Comparison of ENCODE assay signal across 18 cellular contexts in the genomic region with DNA sequence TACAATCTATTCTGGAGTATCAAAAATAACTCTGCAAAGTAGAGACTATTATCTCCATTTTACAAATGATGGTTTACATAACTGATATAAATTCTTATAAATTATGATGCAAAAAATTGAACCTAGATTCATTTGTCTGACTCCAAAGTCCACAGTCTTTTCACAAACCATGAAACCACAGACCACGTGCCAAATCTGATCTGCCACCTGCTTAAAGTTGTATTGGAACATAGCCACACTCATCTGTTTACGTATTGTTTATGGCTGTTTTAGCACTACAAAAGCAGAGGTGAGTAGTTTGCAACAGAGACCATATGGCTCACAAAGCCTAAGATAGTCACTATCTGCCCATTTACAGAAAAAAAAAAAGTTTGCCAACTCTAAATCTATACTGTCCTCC.
"Had no signal": no experiment of that assay in that cellular context is flagged by ENCODE, and none has a peak within 500 bp of the region (broad histone marks: within the 10 kb centered on the region; RNA-seq: fewer than 3 reads in every experiment).

No MANE protein-coding gene starts in this region.

- H3K27me3 ChIP-seq: neutrophil, ovary had no signal

- H3K4me1 ChIP-seq: prostate gland had no signal

- H3K27ac ChIP-seq: neutrophil, ovary, prostate gland, thoracic aorta had no signal

- H3K9me3 ChIP-seq: neutrophil, ovary, prostate gland, thoracic aorta had no signal

- H3K4me3 ChIP-seq: ovary, prostate gland, thoracic aorta had no signal

- DNase-seq: activated CD4-positive, alpha-beta T cell treated with anti-CD3 and anti-CD28 coated beads for 1 hour; activated CD4-positive, alpha-beta T cell treated with anti-CD3 and anti-CD28 coated beads, Interleukin-2, amount 50 U/mL, for 1 hour; activated T-cell treated with anti-CD3 and anti-CD28 coated beads, Interleukin-2, amount 50 U/mL, for 1 hour; aorta; caudate nucleus; effector CD4-positive, alpha-beta T cell; foreskin fibroblast; left colon; ovary; stimulated activated CD4-positive, alpha-beta T cell treated with anti-CD3 and anti-CD28 coated beads, Interleukin-4, amount 100 ng/mL, for 24 hours; stimulated activated naive CD4-positive, alpha-beta T cell treated with Interleukin-2 at 50 U/mL for 16 hours had no signal

- H3K36me3 ChIP-seq: neutrophil, ovary, prostate gland, thoracic aorta had no signal

- ATAC-seq: activated naive CD4-positive, alpha-beta T cell treated with anti-CD3 and anti-CD28 coated beads, Interleukin-2, amount 50 U/mL, for 72 hours; left colon had no signal

- FAIRE-seq: endometrium, keratinocyte, TTC549 had no signal
